In genomic region chr3:54818942-54819341, GRCh38 we compare ENCODE assay signal across 29 cellular contexts.
"Had no signal": no experiment of that assay in that cellular context is flagged by ENCODE, and none has a peak within 500 bp of the region (broad histone marks: within the 10 kb centered on the region; RNA-seq: fewer than 3 reads in every experiment).

No MANE protein-coding gene starts in this region.

- H3K4me1 ChIP-seq: psoas muscle had no signal

- H2AFZ ChIP-seq: parathyroid adenoma had no signal

- H3K27me3 Mint-ChIP-seq: activated B cell treated with CpG ODN at 0.5 μM for 24 hours; activated CD8-positive, alpha-beta T cell treated with anti-CD3 and anti-CD28 coated beads for 36 hours; effector memory CD8-positive, alpha-beta T cell; memory B cell had no signal

- H3K9ac ChIP-seq: parathyroid adenoma had no signal

- H3K27ac ChIP-seq: parathyroid adenoma, psoas muscle, right atrium auricular region, thoracic aorta had no signal

- DNase-seq: activated B cell treated with CpG ODN at 0.5 μM for 24 hours; activated CD4-positive, alpha-beta T cell treated with anti-CD3 and anti-CD28 coated beads, Interleukin-2, amount 50 U/mL, for 1 hour; activated CD8-positive, alpha-beta T cell treated with anti-CD3 and anti-CD28 coated beads for 36 hours; activated naive CD4-positive, alpha-beta T cell; activated T-cell treated with anti-CD3 and anti-CD28 coated beads, Interleukin-2, amount 50 U/mL, for 48 hours; anterior cingulate cortex; caudate nucleus; cortex of kidney; effector memory CD8-positive, alpha-beta T cell; foreskin melanocyte; glutamatergic neuron; left cardiac atrium; midbrain; naive thymus-derived CD4-positive, alpha-beta T cell; nucleus accumbens; psoas muscle; stimulated activated CD4-positive, alpha-beta T cell treated with anti-CD3 and anti-CD28 coated beads, Interleukin-15, amount 100 ng/mL, for 24 hours; stimulated activated CD4-positive, alpha-beta T cell treated with anti-CD3 and anti-CD28 coated beads, Interleukin-2, amount 100 ng/mL, for 24 hours; stimulated activated naive CD4-positive, alpha-beta T cell treated with Interleukin-2 at 50 U/mL for 16 hours; T-helper 1 cell; trophoblast cell had no signal

- H3K9me3 Mint-ChIP-seq: activated B cell treated with CpG ODN at 0.5 μM for 24 hours; activated CD8-positive, alpha-beta T cell treated with anti-CD3 and anti-CD28 coated beads for 36 hours; activated T-helper 2 cell treated with anti-CD3 and anti-CD28 coated beads, Interferon-gamma antibody, Interleukin-2, Interleukin-4, amounts not matched to agents 10 μg/mL and 5 μg/mL and 100 μg/mL, durations not matched to agents 14 hours and 24 hours and 36 hours; memory B cell; T-helper 2 cell treated with Interferon-gamma antibody and Interleukin-4, amounts not matched to agents 5 μg/mL and 100 μg/mL, for 36 hours had no signal

- H3K4me1 Mint-ChIP-seq: activated B cell treated with CpG ODN at 0.5 μM for 24 hours, memory B cell had no signal

- H3K4me3 ChIP-seq: psoas muscle, right atrium auricular region, thoracic aorta had no signal

- H3K36me3 ChIP-seq: right atrium auricular region, thoracic aorta had no signal

- H3K79me2 ChIP-seq: parathyroid adenoma had no signal

- H3K27me3 ChIP-seq: right atrium auricular region had no signal

- H3K9me3 ChIP-seq: psoas muscle, right atrium auricular region, thoracic aorta had no signal

- ATAC-seq: activated CD8-positive, alpha-beta T cell treated with anti-CD3 and anti-CD28 coated beads for 36 hours; activated naive CD4-positive, alpha-beta T cell treated with anti-CD3 and anti-CD28 coated beads, Interleukin-2, amount 50 U/mL, for 72 hours; effector memory CD8-positive, alpha-beta T cell; left cardiac atrium; naive thymus-derived CD4-positive, alpha-beta T cell; psoas muscle had no signal

- H3K36me3 Mint-ChIP-seq: activated naive CD4-positive, alpha-beta T cell treated with anti-CD3 and anti-CD28 coated beads, Interleukin-2, amount 50 U/mL, for 72 hours; brain; memory B cell; naive thymus-derived CD4-positive, alpha-beta T cell had no signal

- H3K4me3 Mint-ChIP-seq: activated B cell treated with CpG ODN at 0.5 μM for 24 hours; activated CD8-positive, alpha-beta T cell treated with anti-CD3 and anti-CD28 coated beads for 36 hours; brain; effector memory CD8-positive, alpha-beta T cell; memory B cell; naive thymus-derived CD4-positive, alpha-beta T cell; T-helper 2 cell treated with Interferon-gamma antibody and Interleukin-4, amounts not matched to agents 5 μg/mL and 100 μg/mL, for 36 hours had no signal

- H3K27ac Mint-ChIP-seq: activated B cell treated with CpG ODN at 0.5 μM for 24 hours; activated CD8-positive, alpha-beta T cell treated with anti-CD3 and anti-CD28 coated beads for 36 hours; activated naive CD4-positive, alpha-beta T cell treated with anti-CD3 and anti-CD28 coated beads, Interleukin-2, amount 50 U/mL, for 72 hours; activated T-helper 2 cell treated with anti-CD3 and anti-CD28 coated beads, Interferon-gamma antibody, Interleukin-2, Interleukin-4, amounts not matched to agents 10 μg/mL and 5 μg/mL and 100 μg/mL, durations not matched to agents 14 hours and 24 hours and 36 hours; brain; effector memory CD8-positive, alpha-beta T cell; memory B cell; naive thymus-derived CD4-positive, alpha-beta T cell; T-helper 2 cell treated with Interferon-gamma antibody and Interleukin-4, amounts not matched to agents 5 μg/mL and 100 μg/mL, for 36 hours had no signal
